In genomic region chr14:68198713-68199464, GRCh38 we compare ENCODE assay signal across 2 cellular contexts.
TF ChIP-seq lines count a peak whose summit lies in the region.

No MANE protein-coding gene starts in this region.

TF ChIP-seq in GM23338, 12 proteins besides CTCF, POLR2A, EP300 and RAD21 (continued from another document):
- TF ChIP-seq REST (IDR thresholded peaks at IDR 0.05; ENCODE audit: unreplicated experiment): no peak
- no peak for TF ChIP-seq ZNF331 (CRISPR knock-in tag; IDR thresholded peaks at IDR 0.05; ENCODE audit: low read depth)
- no peak for TF ChIP-seq STAT1 (IDR thresholded peaks at IDR 0.05; ENCODE audit: unreplicated experiment)
- TF ChIP-seq POLR2AphosphoS5 (IDR thresholded peaks at IDR 0.05; ENCODE audit: low read depth): no peak
- TF ChIP-seq EZH2 (IDR thresholded peaks at IDR 0.05; ENCODE audit: low read depth, unreplicated experiment): no peak
- no peak for TF ChIP-seq ZNF462 (CRISPR knock-in tag; IDR thresholded peaks at IDR 0.05)

TF ChIP-seq in liver, 16 proteins besides CTCF, POLR2A, EP300 and RAD21 (continued from another document):
- TF ChIP-seq REST (IDR thresholded peaks at IDR 0.05) (peak; percentile 76), ATF3 (IDR thresholded peaks at IDR 0.05) (peak; percentile 32), YY1 (IDR thresholded peaks at IDR 0.05) (peak; percentile 74)
TF ChIP-seq in liver: peak in this region for 13.
